ENCODE assay signal across 22 cellular contexts in genomic region chr2:19743641-19744040, GRCh38.
"Had no signal": no experiment of that assay in that cellular context is flagged by ENCODE, and none has a peak within 500 bp of the region (broad histone marks: within the 10 kb centered on the region; RNA-seq: fewer than 3 reads in every experiment).

No MANE protein-coding gene starts in this region.

- FAIRE-seq: HepG2, K562, RCC 7860 had no signal

- ATAC-seq: HepG2, K562, SK-N-SH treated with all-trans-retinoic acid at 6 μM for 48 hours had no signal

- H3K9me3 ChIP-seq: SJCRH30 had no signal

- DNase-seq: MM.1S, NCI-H1092 treated with DMSO at 0.1 percent for 48 hours, NCI-H1436, NCI-H187, NCI-H2029, NCI-H2081 treated with DMSO at 0.1 percent for 48 hours, NCI-H2171, NCI-H226, NCI-H446, NCI-H510A, NCI-H524 treated with DMSO at 0.1 percent for 48 hours, NCI-H69, NCI-H774, SHP77 treated with DMSO at 0.1 percent for 48 hours, SJCRH30 had no signal

- H3K27me3 ChIP-seq: SJCRH30 had no signal

- H3K27ac Mint-ChIP-seq: IgD-negative memory B cell had no signal

- H3K9ac ChIP-seq: KMS-11 had no signal

- H3K27ac ChIP-seq: KMS-11, RWPE1, SJCRH30 had no signal

- H3K4me2 ChIP-seq: KMS-11 had no signal

- H3K4me3 ChIP-seq: K562, SJCRH30 had no signal

- H3K36me3 ChIP-seq: SJCRH30 had no signal

- H3K4me3 Mint-ChIP-seq: IgD-negative memory B cell had no signal
